ENCODE assay signal across 1 cellular context in the genomic region with DNA sequence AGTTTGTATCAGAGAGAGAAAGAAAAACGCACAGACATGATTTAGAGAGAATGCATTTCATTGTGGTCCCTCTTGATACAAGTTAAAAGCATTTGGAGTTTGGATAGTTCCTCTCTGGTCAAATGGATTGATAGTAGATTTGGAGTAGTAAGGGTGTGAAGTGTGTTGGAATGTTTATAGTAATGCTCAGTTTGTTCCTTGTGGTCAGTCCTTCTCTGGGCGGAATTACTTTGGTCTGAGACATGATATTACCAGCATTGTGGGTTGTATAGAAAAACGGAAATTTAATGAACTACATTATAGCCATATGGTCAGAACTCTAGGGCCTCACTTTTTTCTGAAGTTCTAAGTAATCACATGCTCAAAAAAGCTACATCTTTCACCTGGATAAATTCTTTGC.
TF ChIP-seq lines count a peak whose summit lies in the region.

No MANE protein-coding gene starts in this region.

TF ChIP-seq in WTC11, 78 proteins besides CTCF, POLR2A, EP300 and RAD21 (continued from another document):
- TF ChIP-seq, protein P1, sequence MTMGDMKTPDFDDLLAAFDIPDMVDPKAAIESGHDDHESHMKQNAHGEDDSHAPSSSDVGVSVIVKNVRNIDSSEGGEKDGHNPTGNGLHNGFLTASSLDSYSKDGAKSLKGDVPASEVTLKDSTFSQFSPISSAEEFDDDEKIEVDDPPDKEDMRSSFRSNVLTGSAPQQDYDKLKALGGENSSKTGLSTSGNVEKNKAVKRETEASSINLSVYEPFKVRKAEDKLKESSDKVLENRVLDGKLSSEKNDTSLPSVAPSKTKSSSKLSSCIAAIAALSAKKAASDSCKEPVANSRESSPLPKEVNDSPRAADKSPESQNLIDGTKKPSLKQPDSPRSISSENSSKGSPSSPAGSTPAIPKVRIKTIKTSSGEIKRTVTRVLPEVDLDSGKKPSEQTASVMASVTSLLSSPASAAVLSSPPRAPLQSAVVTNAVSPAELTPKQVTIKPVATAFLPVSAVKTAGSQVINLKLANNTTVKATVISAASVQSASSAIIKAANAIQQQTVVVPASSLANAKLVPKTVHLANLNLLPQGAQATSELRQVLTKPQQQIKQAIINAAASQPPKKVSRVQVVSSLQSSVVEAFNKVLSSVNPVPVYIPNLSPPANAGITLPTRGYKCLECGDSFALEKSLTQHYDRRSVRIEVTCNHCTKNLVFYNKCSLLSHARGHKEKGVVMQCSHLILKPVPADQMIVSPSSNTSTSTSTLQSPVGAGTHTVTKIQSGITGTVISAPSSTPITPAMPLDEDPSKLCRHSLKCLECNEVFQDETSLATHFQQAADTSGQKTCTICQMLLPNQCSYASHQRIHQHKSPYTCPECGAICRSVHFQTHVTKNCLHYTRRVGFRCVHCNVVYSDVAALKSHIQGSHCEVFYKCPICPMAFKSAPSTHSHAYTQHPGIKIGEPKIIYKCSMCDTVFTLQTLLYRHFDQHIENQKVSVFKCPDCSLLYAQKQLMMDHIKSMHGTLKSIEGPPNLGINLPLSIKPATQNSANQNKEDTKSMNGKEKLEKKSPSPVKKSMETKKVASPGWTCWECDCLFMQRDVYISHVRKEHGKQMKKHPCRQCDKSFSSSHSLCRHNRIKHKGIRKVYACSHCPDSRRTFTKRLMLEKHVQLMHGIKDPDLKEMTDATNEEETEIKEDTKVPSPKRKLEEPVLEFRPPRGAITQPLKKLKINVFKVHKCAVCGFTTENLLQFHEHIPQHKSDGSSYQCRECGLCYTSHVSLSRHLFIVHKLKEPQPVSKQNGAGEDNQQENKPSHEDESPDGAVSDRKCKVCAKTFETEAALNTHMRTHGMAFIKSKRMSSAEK (CRISPR knock-in tag; IDR thresholded peaks at IDR 0.05; ENCODE audit: borderline replicate concordance), result no peak
- no peak for TF ChIP-seq CREM (CRISPR knock-in tag; IDR thresholded peaks at IDR 0.05)
- TF ChIP-seq ATF1 (CRISPR knock-in tag; IDR thresholded peaks at IDR 0.05), result no peak
- TF ChIP-seq, protein P2, sequence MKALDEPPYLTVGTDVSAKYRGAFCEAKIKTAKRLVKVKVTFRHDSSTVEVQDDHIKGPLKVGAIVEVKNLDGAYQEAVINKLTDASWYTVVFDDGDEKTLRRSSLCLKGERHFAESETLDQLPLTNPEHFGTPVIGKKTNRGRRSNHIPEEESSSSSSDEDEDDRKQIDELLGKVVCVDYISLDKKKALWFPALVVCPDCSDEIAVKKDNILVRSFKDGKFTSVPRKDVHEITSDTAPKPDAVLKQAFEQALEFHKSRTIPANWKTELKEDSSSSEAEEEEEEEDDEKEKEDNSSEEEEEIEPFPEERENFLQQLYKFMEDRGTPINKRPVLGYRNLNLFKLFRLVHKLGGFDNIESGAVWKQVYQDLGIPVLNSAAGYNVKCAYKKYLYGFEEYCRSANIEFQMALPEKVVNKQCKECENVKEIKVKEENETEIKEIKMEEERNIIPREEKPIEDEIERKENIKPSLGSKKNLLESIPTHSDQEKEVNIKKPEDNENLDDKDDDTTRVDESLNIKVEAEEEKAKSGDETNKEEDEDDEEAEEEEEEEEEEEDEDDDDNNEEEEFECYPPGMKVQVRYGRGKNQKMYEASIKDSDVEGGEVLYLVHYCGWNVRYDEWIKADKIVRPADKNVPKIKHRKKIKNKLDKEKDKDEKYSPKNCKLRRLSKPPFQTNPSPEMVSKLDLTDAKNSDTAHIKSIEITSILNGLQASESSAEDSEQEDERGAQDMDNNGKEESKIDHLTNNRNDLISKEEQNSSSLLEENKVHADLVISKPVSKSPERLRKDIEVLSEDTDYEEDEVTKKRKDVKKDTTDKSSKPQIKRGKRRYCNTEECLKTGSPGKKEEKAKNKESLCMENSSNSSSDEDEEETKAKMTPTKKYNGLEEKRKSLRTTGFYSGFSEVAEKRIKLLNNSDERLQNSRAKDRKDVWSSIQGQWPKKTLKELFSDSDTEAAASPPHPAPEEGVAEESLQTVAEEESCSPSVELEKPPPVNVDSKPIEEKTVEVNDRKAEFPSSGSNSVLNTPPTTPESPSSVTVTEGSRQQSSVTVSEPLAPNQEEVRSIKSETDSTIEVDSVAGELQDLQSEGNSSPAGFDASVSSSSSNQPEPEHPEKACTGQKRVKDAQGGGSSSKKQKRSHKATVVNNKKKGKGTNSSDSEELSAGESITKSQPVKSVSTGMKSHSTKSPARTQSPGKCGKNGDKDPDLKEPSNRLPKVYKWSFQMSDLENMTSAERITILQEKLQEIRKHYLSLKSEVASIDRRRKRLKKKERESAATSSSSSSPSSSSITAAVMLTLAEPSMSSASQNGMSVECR (CRISPR knock-in tag; IDR thresholded peaks at IDR 0.05; ENCODE audit: borderline replicate concordance), result no peak
- TF ChIP-seq, protein P3, sequence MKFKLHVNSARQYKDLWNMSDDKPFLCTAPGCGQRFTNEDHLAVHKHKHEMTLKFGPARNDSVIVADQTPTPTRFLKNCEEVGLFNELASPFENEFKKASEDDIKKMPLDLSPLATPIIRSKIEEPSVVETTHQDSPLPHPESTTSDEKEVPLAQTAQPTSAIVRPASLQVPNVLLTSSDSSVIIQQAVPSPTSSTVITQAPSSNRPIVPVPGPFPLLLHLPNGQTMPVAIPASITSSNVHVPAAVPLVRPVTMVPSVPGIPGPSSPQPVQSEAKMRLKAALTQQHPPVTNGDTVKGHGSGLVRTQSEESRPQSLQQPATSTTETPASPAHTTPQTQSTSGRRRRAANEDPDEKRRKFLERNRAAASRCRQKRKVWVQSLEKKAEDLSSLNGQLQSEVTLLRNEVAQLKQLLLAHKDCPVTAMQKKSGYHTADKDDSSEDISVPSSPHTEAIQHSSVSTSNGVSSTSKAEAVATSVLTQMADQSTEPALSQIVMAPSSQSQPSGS (CRISPR knock-in tag; IDR thresholded peaks at IDR 0.05; ENCODE audit: borderline replicate concordance, low read depth), result no peak
- TF ChIP-seq ZNF121 (CRISPR knock-in tag; IDR thresholded peaks at IDR 0.05), result no peak
- TF ChIP-seq, protein P4, sequence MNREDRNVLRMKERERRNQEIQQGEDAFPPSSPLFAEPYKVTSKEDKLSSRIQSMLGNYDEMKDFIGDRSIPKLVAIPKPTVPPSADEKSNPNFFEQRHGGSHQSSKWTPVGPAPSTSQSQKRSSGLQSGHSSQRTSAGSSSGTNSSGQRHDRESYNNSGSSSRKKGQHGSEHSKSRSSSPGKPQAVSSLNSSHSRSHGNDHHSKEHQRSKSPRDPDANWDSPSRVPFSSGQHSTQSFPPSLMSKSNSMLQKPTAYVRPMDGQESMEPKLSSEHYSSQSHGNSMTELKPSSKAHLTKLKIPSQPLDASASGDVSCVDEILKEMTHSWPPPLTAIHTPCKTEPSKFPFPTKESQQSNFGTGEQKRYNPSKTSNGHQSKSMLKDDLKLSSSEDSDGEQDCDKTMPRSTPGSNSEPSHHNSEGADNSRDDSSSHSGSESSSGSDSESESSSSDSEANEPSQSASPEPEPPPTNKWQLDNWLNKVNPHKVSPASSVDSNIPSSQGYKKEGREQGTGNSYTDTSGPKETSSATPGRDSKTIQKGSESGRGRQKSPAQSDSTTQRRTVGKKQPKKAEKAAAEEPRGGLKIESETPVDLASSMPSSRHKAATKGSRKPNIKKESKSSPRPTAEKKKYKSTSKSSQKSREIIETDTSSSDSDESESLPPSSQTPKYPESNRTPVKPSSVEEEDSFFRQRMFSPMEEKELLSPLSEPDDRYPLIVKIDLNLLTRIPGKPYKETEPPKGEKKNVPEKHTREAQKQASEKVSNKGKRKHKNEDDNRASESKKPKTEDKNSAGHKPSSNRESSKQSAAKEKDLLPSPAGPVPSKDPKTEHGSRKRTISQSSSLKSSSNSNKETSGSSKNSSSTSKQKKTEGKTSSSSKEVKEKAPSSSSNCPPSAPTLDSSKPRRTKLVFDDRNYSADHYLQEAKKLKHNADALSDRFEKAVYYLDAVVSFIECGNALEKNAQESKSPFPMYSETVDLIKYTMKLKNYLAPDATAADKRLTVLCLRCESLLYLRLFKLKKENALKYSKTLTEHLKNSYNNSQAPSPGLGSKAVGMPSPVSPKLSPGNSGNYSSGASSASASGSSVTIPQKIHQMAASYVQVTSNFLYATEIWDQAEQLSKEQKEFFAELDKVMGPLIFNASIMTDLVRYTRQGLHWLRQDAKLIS (CRISPR knock-in tag; IDR thresholded peaks at IDR 0.05; ENCODE audit: borderline replicate concordance), result no peak
- no peak for TF ChIP-seq CBFB (CRISPR knock-in tag; IDR thresholded peaks at IDR 0.05; ENCODE audit: low read depth)
- TF ChIP-seq FOXK1 (CRISPR knock-in tag; IDR thresholded peaks at IDR 0.05), result no peak
- no peak for TF ChIP-seq ZNF671 (CRISPR knock-in tag; IDR thresholded peaks at IDR 0.05)
- no peak for TF ChIP-seq ZNF317 (CRISPR knock-in tag; IDR thresholded peaks at IDR 0.05; ENCODE audit: borderline replicate concordance, low read depth)
- no peak for TF ChIP-seq NFE2L1 (CRISPR knock-in tag; IDR thresholded peaks at IDR 0.05)
- TF ChIP-seq MYBL2 (CRISPR knock-in tag; IDR thresholded peaks at IDR 0.05), result no peak
- TF ChIP-seq JAZF1 (CRISPR knock-in tag; IDR thresholded peaks at IDR 0.05), result no peak
- TF ChIP-seq, protein P5, sequence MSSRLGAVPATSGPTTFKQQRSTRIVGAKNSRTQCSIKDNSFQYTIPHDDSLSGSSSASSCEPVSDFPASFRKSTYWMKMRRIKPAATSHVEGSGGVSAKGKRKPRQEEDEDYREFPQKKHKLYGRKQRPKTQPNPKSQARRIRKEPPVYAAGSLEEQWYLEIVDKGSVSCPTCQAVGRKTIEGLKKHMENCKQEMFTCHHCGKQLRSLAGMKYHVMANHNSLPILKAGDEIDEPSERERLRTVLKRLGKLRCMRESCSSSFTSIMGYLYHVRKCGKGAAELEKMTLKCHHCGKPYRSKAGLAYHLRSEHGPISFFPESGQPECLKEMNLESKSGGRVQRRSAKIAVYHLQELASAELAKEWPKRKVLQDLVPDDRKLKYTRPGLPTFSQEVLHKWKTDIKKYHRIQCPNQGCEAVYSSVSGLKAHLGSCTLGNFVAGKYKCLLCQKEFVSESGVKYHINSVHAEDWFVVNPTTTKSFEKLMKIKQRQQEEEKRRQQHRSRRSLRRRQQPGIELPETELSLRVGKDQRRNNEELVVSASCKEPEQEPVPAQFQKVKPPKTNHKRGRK (CRISPR knock-in tag; IDR thresholded peaks at IDR 0.05; ENCODE audit: borderline replicate concordance), result no peak
